In the genomic region with DNA sequence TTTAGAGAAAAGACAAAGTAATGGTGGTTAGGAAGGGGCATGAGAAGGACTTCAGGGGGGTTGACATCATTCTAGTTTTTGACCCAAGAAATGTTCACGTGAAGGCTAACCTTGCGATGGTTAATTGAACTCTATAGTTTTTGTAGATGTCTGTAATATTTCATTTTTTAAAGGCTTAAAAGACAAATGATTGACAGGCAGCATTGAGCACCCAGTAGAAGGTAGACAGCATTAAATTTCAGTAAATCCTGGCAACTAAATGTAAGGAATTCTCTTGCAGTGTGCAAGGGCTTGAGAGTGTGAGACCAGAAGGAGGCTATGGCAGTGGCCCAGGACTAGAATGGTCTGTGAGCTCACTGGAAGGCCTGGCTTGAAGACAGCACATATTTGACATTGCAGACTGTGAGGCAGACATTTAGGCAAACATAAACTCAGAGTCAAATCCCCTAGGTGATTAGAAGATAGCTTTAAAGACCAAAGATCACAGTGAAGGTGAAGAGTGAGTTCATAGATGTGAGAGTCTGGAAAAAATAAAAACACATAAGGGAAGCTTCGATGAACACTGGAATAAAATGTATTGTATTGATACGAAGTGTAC, we compare ENCODE assay signal across 22 cellular contexts.
DNase-seq lines count a peak whose midpoint lies in the region; ATAC-seq and TF ChIP-seq lines count a peak whose summit lies in the region.
"Had no signal": no experiment of that assay in that cellular context is flagged by ENCODE, and none has a peak within 500 bp of the region (broad histone marks: within the 10 kb centered on the region; RNA-seq: fewer than 3 reads in every experiment).

No MANE protein-coding gene starts in this region.

- H3K4me3 Mint-ChIP-seq in activated naive CD8-positive, alpha-beta T cell treated with anti-CD3 and anti-CD28 coated beads for 36 hours: no peak overlapping the region
- H3K4me3 Mint-ChIP-seq: brain, T-helper 17 cell had no signal

- H3K36me3 ChIP-seq in lower lobe of right lung: no peaks in the 10 kb centered on the region

- intact Hi-C loops in lower lobe of right lung (cut with DNase I): no loop called here

- H3K4me1 Mint-ChIP-seq in activated naive CD8-positive, alpha-beta T cell treated with anti-CD3 and anti-CD28 coated beads for 36 hours: peaks cover 7% of the 10 kb centered on the region

- no peaks in the 10 kb centered on the region for H3K27me3 Mint-ChIP-seq in activated naive CD8-positive, alpha-beta T cell treated with anti-CD3 and anti-CD28 coated beads for 36 hours
- H3K27me3 Mint-ChIP-seq: T-helper 17 cell had no signal

- no peak overlapping the region for H3K27ac Mint-ChIP-seq in activated naive CD8-positive, alpha-beta T cell treated with anti-CD3 and anti-CD28 coated beads for 36 hours
- H3K27ac Mint-ChIP-seq: brain, T-helper 17 cell had no signal

- TF ChIP-seq CTCF in AG10803 (conservative IDR thresholded peaks at IDR 0.05; ENCODE audit: low read length): no peak
- no peak for TF ChIP-seq CTCF in fibroblast of pulmonary artery (IDR thresholded peaks at IDR 0.05; ENCODE audit: low read length, missing control alignments)
- no peak for TF ChIP-seq CTCF in lower lobe of right lung (IDR thresholded peaks at IDR 0.05)

- H3K9me3 ChIP-seq in lower lobe of right lung: no peaks in the 10 kb centered on the region

- H3K9me3 Mint-ChIP-seq in activated naive CD8-positive, alpha-beta T cell treated with anti-CD3 and anti-CD28 coated beads for 36 hours: no peaks in the 10 kb centered on the region

- peak; percentile 77 for DNase-seq in AG10803 (ENCODE audit: low read depth)
- DNase-seq in amniotic epithelial cell (ENCODE audit: low read depth): peak; percentile 31
- DNase-seq in fibroblast of pulmonary artery (ENCODE audit: low read depth): peak; percentile 55
- DNase-seq in lower lobe of right lung: no peak
- DNase-seq in activated naive CD8-positive, alpha-beta T cell treated with anti-CD3 and anti-CD28 coated beads for 36 hours: no peak
- DNase-seq in NOMO-1 treated with DMSO at 0.1 percent for 48 hours (lab: John Stamatoyannopoulos, UW; ENCODE audit: unreplicated experiment): no peak
- DNase-seq: ACHN; activated CD4-positive, CD25-positive, alpha-beta regulatory T cell; activated gamma-delta T cell; Calu3; effector CD4-positive, alpha-beta T cell; GDM1; Kasumi-1; mesenchymal stem cell; NCI-H1436; NCI-H226; retina; stimulated activated CD4-positive, alpha-beta T cell treated with anti-CD3 and anti-CD28 coated beads, Interleukin-4, amount 100 ng/mL, for 24 hours; T-helper 17 cell had no signal

- H3K4me3 ChIP-seq in AG10803 (ENCODE audit: low read length) (no peak overlapping the region), fibroblast of pulmonary artery (replicated peaks; ENCODE audit: low read depth, low read length) (no peak overlapping the region), lower lobe of right lung (no peak overlapping the region)

- H3K27me3 ChIP-seq in lower lobe of right lung (ENCODE audit: low read depth): no peaks in the 10 kb centered on the region

- no peaks in the 10 kb centered on the region for H3K36me3 Mint-ChIP-seq in activated naive CD8-positive, alpha-beta T cell treated with anti-CD3 and anti-CD28 coated beads for 36 hours
- H3K36me3 Mint-ChIP-seq: brain had no signal

- no peaks in the 10 kb centered on the region for H3K4me1 ChIP-seq in lower lobe of right lung

- ATAC-seq in lower lobe of right lung (peak; percentile 58 to 61), HG02759 (IDR thresholded peaks at IDR 0.05; ENCODE audit: unreplicated experiment) (no peak), HG03108 (IDR thresholded peaks at IDR 0.05; ENCODE audit: unreplicated experiment) (no peak)
- ATAC-seq: T-helper 17 cell had no signal

- H3K27ac ChIP-seq in lower lobe of right lung: no peak overlapping the region

Comparison
In these comparisons a context has a peak if more than half of its experiments do, and no peak if none do; other contexts are left out.
1. DNase-seq: peak in AG10803 (single experiment), amniotic epithelial cell (single experiment) and fibroblast of pulmonary artery (single experiment); none in lower lobe of right lung (single experiment), activated naive CD8-positive, alpha-beta T cell treated with anti-CD3 and anti-CD28 coated beads for 36 hours (single experiment) and NOMO-1 treated with DMSO at 0.1 percent for 48 hours (single experiment).
2. ATAC-seq: peak in lower lobe of right lung (2 of 2); none in HG02759 (single experiment) and HG03108 (single experiment).